9 cellular contexts compared by ENCODE assay signal in the genomic region with DNA sequence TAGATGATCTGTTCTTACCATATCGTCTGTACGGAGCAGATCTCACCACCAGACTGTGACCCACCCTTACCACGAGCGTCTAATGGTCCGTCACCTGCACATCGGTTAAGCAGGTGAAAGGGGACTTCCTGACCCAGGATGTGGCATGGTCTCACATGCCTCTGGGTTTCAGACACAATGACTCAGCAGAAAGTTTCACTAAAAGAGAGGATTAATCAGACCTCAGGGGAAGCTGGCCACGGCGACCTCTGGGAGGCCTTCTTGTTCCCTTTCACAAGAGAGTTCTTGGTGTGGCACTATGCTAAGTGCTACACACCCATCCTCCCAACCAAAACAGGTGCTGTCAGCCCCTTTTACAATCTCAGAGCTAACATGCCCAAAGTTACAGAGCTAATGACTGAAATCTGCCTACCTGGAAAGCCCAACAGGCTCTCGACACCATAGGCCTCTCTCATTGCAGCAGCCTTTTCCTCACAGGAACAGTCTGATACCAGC. TPM values are rescaled to one million over a fixed set of nuclear protein-coding genes. Genes with fewer than 3 reads are reported as not detected.
DNase-seq lines count a peak whose midpoint lies in the region; ATAC-seq, FAIRE-seq and TF ChIP-seq lines count a peak whose summit lies in the region.
"Had no signal": no experiment of that assay in that cellular context is flagged by ENCODE, and none has a peak within 500 bp of the region (broad histone marks: within the 10 kb centered on the region; RNA-seq: fewer than 3 reads in every experiment).

No MANE protein-coding gene starts in this region.

- H3K27ac Mint-ChIP-seq in activated T-helper 17 cell treated with anti-CD3 and anti-CD28 coated beads, Interleukin-2, amount 50 U/mL, for 72 hours, result no peak overlapping the region
- no peak overlapping the region for H3K27ac Mint-ChIP-seq in natural killer cell treated with Interleukin-12 subunit alpha and Interleukin-12 subunit beta and Interleukin-15 and Interleukin-18, amount 100 ng/mL, for 72 hours

- no peaks in the 10 kb centered on the region for H3K36me3 Mint-ChIP-seq in activated T-helper 17 cell treated with anti-CD3 and anti-CD28 coated beads, Interleukin-2, amount 50 U/mL, for 72 hours (ENCODE audit: low read depth)
- H3K36me3 Mint-ChIP-seq in natural killer cell treated with Interleukin-12 subunit alpha and Interleukin-12 subunit beta and Interleukin-15 and Interleukin-18, amount 100 ng/mL, for 72 hours, result no peaks in the 10 kb centered on the region

- no peak for FAIRE-seq in small intestine (lab: Jason Lieb, UNC)

- H3K27me3 ChIP-seq in spleen (replicated peaks in 1 of 7), result no peaks in the 10 kb centered on the region
- H3K27me3 ChIP-seq in small intestine (ENCODE audit: control insufficient read depth in 2 of 2, insufficient read depth in 2 of 2, low read length in 2 of 2), result no peaks in the 10 kb centered on the region
- H3K27me3 ChIP-seq: SJSA1 had no signal

- TF ChIP-seq CTCF in GM10266 (IDR thresholded peaks at IDR 0.05; ENCODE audit: control insufficient read depth, insufficient read depth, low read depth, missing control alignments), result peak; percentile 25
- TF ChIP-seq CTCF in spleen (IDR thresholded peaks at IDR 0.05 in 8 of 11, conservative IDR thresholded peaks at IDR 0.05 in 3 of 11), result no peak

- peaks cover 0 to 8% (median 0%) of the 10 kb centered on the region in 6 donors for H3K4me1 ChIP-seq in spleen
- no peaks in the 10 kb centered on the region for H3K4me1 ChIP-seq in small intestine (ENCODE audit: control insufficient read depth in 2 of 2, insufficient read depth in 1 of 2, low read depth in 1 of 2, low read length in 1 of 2)

- H3K27ac ChIP-seq in spleen, result no peak overlapping the region
- H3K27ac ChIP-seq in small intestine (ENCODE audit: low read depth in 1 of 2, low read length in 1 of 2), result no peak overlapping the region
- H3K27ac ChIP-seq: SJSA1 had no signal

- TF ChIP-seq POLR2A in spleen (IDR thresholded peaks at IDR 0.05), result no peak

- no peaks in the 10 kb centered on the region for H3K9me3 Mint-ChIP-seq in activated T-helper 17 cell treated with anti-CD3 and anti-CD28 coated beads, Interleukin-2, amount 50 U/mL, for 72 hours
- H3K9me3 Mint-ChIP-seq in natural killer cell treated with Interleukin-12 subunit alpha and Interleukin-12 subunit beta and Interleukin-15 and Interleukin-18, amount 100 ng/mL, for 72 hours, result no peaks in the 10 kb centered on the region

- peaks cover 0 to 1% (median 0%) of the 10 kb centered on the region in 8 donors for H3K9me3 ChIP-seq in spleen
- H3K9me3 ChIP-seq in small intestine (ENCODE audit: control insufficient read depth, low read depth), result no peaks in the 10 kb centered on the region
- H3K9me3 ChIP-seq: SJSA1 had no signal

- ATAC-seq in GM21526 (IDR thresholded peaks at IDR 0.05; ENCODE audit: low FRiP score, unreplicated experiment), result peak; percentile 94
- ATAC-seq in activated T-helper 17 cell treated with anti-CD3 and anti-CD28 coated beads, Interleukin-2, amount 50 U/mL, for 72 hours (replicated peaks), result peak; percentile 93
- peak; percentile 68 to 80 for ATAC-seq in natural killer cell treated with Interleukin-12 subunit alpha and Interleukin-12 subunit beta and Interleukin-15 and Interleukin-18, amount 100 ng/mL, for 72 hours

- no peak overlapping the region for H3K4me3 ChIP-seq in spleen
- H3K4me3 ChIP-seq in small intestine (ENCODE audit: low read depth in 1 of 2, low read length in 2 of 2), result no peak overlapping the region
- H3K4me3 ChIP-seq: SJSA1 had no signal

- H3K4me3 Mint-ChIP-seq in activated T-helper 17 cell treated with anti-CD3 and anti-CD28 coated beads, Interleukin-2, amount 50 U/mL, for 72 hours, result peak overlapping the region; percentile 21
- peak overlapping the region; percentile 2 for H3K4me3 Mint-ChIP-seq in natural killer cell treated with Interleukin-12 subunit alpha and Interleukin-12 subunit beta and Interleukin-15 and Interleukin-18, amount 100 ng/mL, for 72 hours

- H3K4me1 Mint-ChIP-seq in activated T-helper 17 cell treated with anti-CD3 and anti-CD28 coated beads, Interleukin-2, amount 50 U/mL, for 72 hours, result peaks cover 7% of the 10 kb centered on the region
- H3K4me1 Mint-ChIP-seq in natural killer cell treated with Interleukin-12 subunit alpha and Interleukin-12 subunit beta and Interleukin-15 and Interleukin-18, amount 100 ng/mL, for 72 hours (ENCODE audit: low read depth in 2 of 2), result peaks cover 8 to 10% of the 10 kb centered on the region in 2 donors

- H3K36me3 ChIP-seq in spleen (no peaks in the 10 kb centered on the region), small intestine (ENCODE audit: control insufficient read depth in 2 of 2, insufficient read depth in 2 of 2, low read length in 2 of 2) (no peaks in the 10 kb centered on the region)
- H3K36me3 ChIP-seq: SJSA1 had no signal

- DNase-seq in GM10266 (ENCODE audit: extremely low spot score), result peak; percentile 67
- peak; percentile 97 for DNase-seq in HT1080 (ENCODE audit: low read depth)
- no peak for DNase-seq in natural killer cell treated with Interleukin-12 subunit alpha and Interleukin-12 subunit beta and Interleukin-15 and Interleukin-18, amount 100 ng/mL, for 72 hours (ENCODE audit: low spot score)
- DNase-seq in spleen, result no peak
- no peak for DNase-seq in DMS53 (lab: John Stamatoyannopoulos, UW)
- no peak for DNase-seq in small intestine

- H3K27me3 Mint-ChIP-seq in activated T-helper 17 cell treated with anti-CD3 and anti-CD28 coated beads, Interleukin-2, amount 50 U/mL, for 72 hours, result peaks cover 4% of the 10 kb centered on the region
- H3K27me3 Mint-ChIP-seq in natural killer cell treated with Interleukin-12 subunit alpha and Interleukin-12 subunit beta and Interleukin-15 and Interleukin-18, amount 100 ng/mL, for 72 hours, result peaks cover 3 to 8% of the 10 kb centered on the region in 2 donors

- intact Hi-C loops in spleen (cut with DNase I; ENCODE audit: low total_unique reads), result no loop called here

- 30 to 40% (median 35%) methylated on average over 9 of the region's 9 CpGs for WGBS in spleen, 5 donors
- 60 to 86% (median 73%) methylated on average over 9 of the region's 9 CpGs for WGBS in small intestine, 3 donors

RNA-seq across cellular contexts. Expression of a gene that starts 41.6 kb away (rescaled TPM):
- 0.10 TPM in 2 replicates for total RNA-seq in HT1080 (2014; rRNA removed; shearing (Covaris generic))
- 0.10 TPM in 1 of 2 replicates, not detected in the other for polyA plus RNA-seq in HT1080 (2015; cell fraction: cytosol; rRNA removed)
- 0.06 and 0.18 TPM in 2 replicates for polyA plus RNA-seq in HT1080 (2015; cell fraction: nucleus; rRNA removed)
- total RNA-seq in activated T-helper 17 cell treated with anti-CD3 and anti-CD28 coated beads, Interleukin-2, amount 50 U/mL, for 72 hours, result not detected
- total RNA-seq in natural killer cell treated with Interleukin-12 subunit alpha and Interleukin-12 subunit beta and Interleukin-15 and Interleukin-18, amount 100 ng/mL, for 72 hours, result not detected
- 1 to 10 TPM; 1.1 to 4.3 (median 1.4) TPM for total RNA-seq in spleen
- polyA plus RNA-seq in spleen (under 1 TPM; 0.07 to 0.22 (median 0.17) TPM), small intestine (under 1 TPM in 2 of 3 donors, not detected in 1; 0.37 to 0.54 TPM)

Comparison
In these comparisons a context has a peak if more than half of its experiments do, and no peak if none do; other contexts are left out.
1. DNase-seq: peak in GM10266 (single experiment) and HT1080 (single experiment); none in natural killer cell treated with Interleukin-12 subunit alpha and Interleukin-12 subunit beta and Interleukin-15 and Interleukin-18, amount 100 ng/mL, for 72 hours (single experiment), spleen (single experiment), DMS53 (single experiment) and small intestine (single experiment).
2. Peak in every context shown above with its lines, with median percentiles within 50 percentile points of each other: ATAC-seq.